Comparison of ENCODE assay signal across 10 cellular contexts in the genomic region with DNA sequence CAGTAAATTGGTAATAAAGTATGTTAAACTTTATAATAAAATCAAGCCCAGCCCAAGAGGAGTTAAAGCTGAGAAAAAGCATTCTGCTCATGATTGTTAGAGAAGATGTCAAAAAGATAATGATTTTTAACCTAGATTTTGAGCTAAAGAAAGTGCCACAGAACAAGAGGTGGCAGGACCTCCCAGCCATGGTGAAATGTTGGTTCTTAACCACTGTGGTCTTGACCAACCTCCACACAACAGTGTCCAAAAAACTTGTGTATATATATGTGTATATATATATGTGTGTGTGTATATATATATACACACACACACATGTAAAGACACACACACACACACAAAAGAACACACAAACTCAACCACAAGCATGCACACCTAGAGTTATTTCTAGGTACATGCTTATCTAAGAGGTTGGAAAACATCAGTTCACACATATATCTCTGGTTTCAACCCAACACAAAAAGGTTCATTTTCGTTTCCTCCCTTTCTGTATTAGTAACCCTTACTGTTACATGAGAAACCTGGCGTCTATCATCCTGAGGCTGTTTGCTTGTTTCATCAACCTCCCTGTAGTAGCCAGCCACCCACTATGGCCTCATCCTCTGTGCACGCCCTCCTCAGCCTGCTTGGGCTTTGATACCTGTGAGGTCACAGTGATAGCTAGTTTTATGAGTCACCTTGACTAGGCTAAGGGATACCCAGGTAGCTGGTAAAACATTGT.
DNase-seq lines count a peak whose midpoint lies in the region; ATAC-seq lines count a peak whose summit lies in the region.
"Had no signal": no experiment of that assay in that cellular context is flagged by ENCODE, and none has a peak within 500 bp of the region (broad histone marks: within the 10 kb centered on the region; RNA-seq: fewer than 3 reads in every experiment).

No MANE protein-coding gene starts in this region.

- H3K9me3 Mint-ChIP-seq in natural killer cell treated with Interleukin-12 subunit alpha and Interleukin-12 subunit beta and Interleukin-15 and Interleukin-18, amount 100 ng/mL, for 72 hours = no peaks in the 10 kb centered on the region

- peak overlapping the region; percentile 57 for H3K4me3 Mint-ChIP-seq in natural killer cell treated with Interleukin-12 subunit alpha and Interleukin-12 subunit beta and Interleukin-15 and Interleukin-18, amount 100 ng/mL, for 72 hours
- H3K4me3 Mint-ChIP-seq: naive B cell had no signal

- ATAC-seq in GM18870 (IDR thresholded peaks at IDR 0.05; ENCODE audit: unreplicated experiment) = peak; percentile 93
- ATAC-seq in GM21723 (IDR thresholded peaks at IDR 0.05; ENCODE audit: unreplicated experiment) = peak; percentile 94
- ATAC-seq in HG03558 (IDR thresholded peaks at IDR 0.05; ENCODE audit: extremely low read depth, unreplicated experiment) = peak; percentile 78
- peak; percentile 94 to 98 for ATAC-seq in natural killer cell treated with Interleukin-12 subunit alpha and Interleukin-12 subunit beta and Interleukin-15 and Interleukin-18, amount 100 ng/mL, for 72 hours

- H3K4me1 Mint-ChIP-seq in natural killer cell treated with Interleukin-12 subunit alpha and Interleukin-12 subunit beta and Interleukin-15 and Interleukin-18, amount 100 ng/mL, for 72 hours (ENCODE audit: low read depth in 2 of 2) = peaks cover 32 to 48% of the 10 kb centered on the region in 2 donors
- H3K4me1 Mint-ChIP-seq: naive B cell had no signal

- no peaks in the 10 kb centered on the region for H3K36me3 Mint-ChIP-seq in natural killer cell treated with Interleukin-12 subunit alpha and Interleukin-12 subunit beta and Interleukin-15 and Interleukin-18, amount 100 ng/mL, for 72 hours
- H3K36me3 Mint-ChIP-seq: naive B cell had no signal

- H3K27ac Mint-ChIP-seq in natural killer cell treated with Interleukin-12 subunit alpha and Interleukin-12 subunit beta and Interleukin-15 and Interleukin-18, amount 100 ng/mL, for 72 hours = peak overlapping the region; percentile 79 to 85

- DNase-seq in natural killer cell treated with Interleukin-12 subunit alpha and Interleukin-12 subunit beta and Interleukin-15 and Interleukin-18, amount 100 ng/mL, for 72 hours (ENCODE audit: low spot score) = peak; percentile 78
- no peak for DNase-seq in RKO (ENCODE audit: low spot score)
- no peak for DNase-seq in HK-2 (ENCODE audit: unreplicated experiment)
- no peak for DNase-seq in NCI-H510A treated with DMSO at 0.1 percent for 48 hours (lab: John Stamatoyannopoulos, UW)
- no peak for DNase-seq in C1 segment of cervical spinal cord (lab: John Stamatoyannopoulos, UW)
- DNase-seq: naive B cell, NCI-H1417 treated with DMSO at 0.1 percent for 48 hours had no signal

- no peaks in the 10 kb centered on the region for H3K27me3 Mint-ChIP-seq in natural killer cell treated with Interleukin-12 subunit alpha and Interleukin-12 subunit beta and Interleukin-15 and Interleukin-18, amount 100 ng/mL, for 72 hours
